In genomic region chr2:98489971-98490962, GRCh38 we compare ENCODE assay signal across 20 cellular contexts. TPM values are rescaled to one million over a fixed set of nuclear protein-coding genes. Genes with fewer than 3 reads are reported as not detected.
DNase-seq lines count a peak whose midpoint lies in the region; ATAC-seq and TF ChIP-seq lines count a peak whose summit lies in the region.
"Had no signal": no experiment of that assay in that cellular context is flagged by ENCODE, and none has a peak within 500 bp of the region (broad histone marks: within the 10 kb centered on the region; RNA-seq: fewer than 3 reads in every experiment).

No MANE protein-coding gene starts in this region.

- no peaks in the 10 kb centered on the region for H3K27me3 ChIP-seq in CD8-positive, alpha-beta memory T cell (ENCODE audit: insufficient read depth, low read length, poor library complexity, severe bottlenecking)
- H3K27me3 ChIP-seq in spleen (replicated peaks in 1 of 7), result no peaks in the 10 kb centered on the region
- H3K27me3 ChIP-seq: body of pancreas, heart left ventricle, transverse colon had no signal

- TF ChIP-seq CTCF in spleen (IDR thresholded peaks at IDR 0.05 in 8 of 11, conservative IDR thresholded peaks at IDR 0.05 in 3 of 11) (no peak), omental fat pad (IDR thresholded peaks at IDR 0.05) (no peak)

- no peaks in the 10 kb centered on the region for H3K9me3 Mint-ChIP-seq in activated CD4-positive, alpha-beta T cell treated with anti-CD3 and anti-CD28 coated beads for 36 hours (ENCODE audit: low read depth)
- H3K9me3 Mint-ChIP-seq in CD8-positive, alpha-beta memory T cell, result peaks cover 0 to 5% (median 0%) of the 10 kb centered on the region in 5 donors
- H3K9me3 Mint-ChIP-seq in dendritic cell treated with granulocyte-macrophage colony-stimulating factor and Interleukin-4, amounts not matched to agents 40 ng/mL and 50 ng/mL, for 4 days, result no peaks in the 10 kb centered on the region

- CTCF ChIA-PET in activated CD4-positive, alpha-beta T cell treated with anti-CD3 and anti-CD28 coated beads for 36 hours (lab: Charles Lee), result interaction anchor here (0.7 to 1.1 kb wide), 4 partner anchors 8 to 77 kb away, joined by 3 to 4 read pairs (median 3); no protein-coding TSS in a partner anchor
- CTCF ChIA-PET in CD8-positive, alpha-beta memory T cell (lab: Charles Lee), result interaction anchor here (0.9 to 1.4 kb wide), 3 partner anchors 12 to 36 kb away, joined by 3 read pairs; no protein-coding TSS in a partner anchor

- TF ChIP-seq POLR2A in spleen (IDR thresholded peaks at IDR 0.05), result no peak

- peaks cover 5% of the 10 kb centered on the region for H3K36me3 Mint-ChIP-seq in activated CD4-positive, alpha-beta T cell treated with anti-CD3 and anti-CD28 coated beads for 36 hours (ENCODE audit: low read depth)
- H3K36me3 Mint-ChIP-seq in CD8-positive, alpha-beta memory T cell, result peaks cover under 1 to 37% (median 5%) of the 10 kb centered on the region in 3 donors
- peaks cover 18% of the 10 kb centered on the region for H3K36me3 Mint-ChIP-seq in dendritic cell treated with granulocyte-macrophage colony-stimulating factor and Interleukin-4, amounts not matched to agents 40 ng/mL and 50 ng/mL, for 4 days (ENCODE audit: low read depth)

- POLR2A ChIA-PET in activated CD4-positive, alpha-beta T cell treated with anti-CD3 and anti-CD28 coated beads for 36 hours (lab: Charles Lee), result no interaction called here
- POLR2A ChIA-PET in CD8-positive, alpha-beta memory T cell (lab: Charles Lee), result no interaction called here

- intact Hi-C loops in activated CD4-positive, alpha-beta T cell treated with anti-CD3 and anti-CD28 coated beads for 36 hours (cut with DNase I, micrococcal nuclease), result no loop called here
- intact Hi-C loops in dendritic cell treated with granulocyte-macrophage colony-stimulating factor and Interleukin-4, amounts not matched to agents 40 ng/mL and 50 ng/mL, for 4 days (cut with micrococcal nuclease), result loop anchor here (5.0 kb wide), 1 partner anchor 43 kb away; no protein-coding TSS in a partner anchor
- intact Hi-C loops in spleen (cut with DNase I; ENCODE audit: low total_unique reads), result no loop called here

- H3K4me3 Mint-ChIP-seq in activated CD4-positive, alpha-beta T cell treated with anti-CD3 and anti-CD28 coated beads for 36 hours, result no peak overlapping the region
- H3K4me3 Mint-ChIP-seq in CD8-positive, alpha-beta memory T cell, result peak overlapping the region in 3 of 7 donors; percentile 45 to 69 (median 56)
- H3K4me3 Mint-ChIP-seq in dendritic cell treated with granulocyte-macrophage colony-stimulating factor and Interleukin-4, amounts not matched to agents 40 ng/mL and 50 ng/mL, for 4 days, result no peak overlapping the region

- no peak for DNase-seq in activated CD4-positive, alpha-beta T cell treated with anti-CD3 and anti-CD28 coated beads for 36 hours
- DNase-seq in activated CD4-positive, alpha-beta T cell treated with anti-CD3 and anti-CD28 coated beads for 48 hours, result no peak
- no peak for DNase-seq in CD8-positive, alpha-beta memory T cell
- peak; percentile 41 for DNase-seq in spleen
- no peak for DNase-seq in omental fat pad (ENCODE audit: low spot score)
- DNase-seq: activated naive CD4-positive, alpha-beta T cell treated with Interleukin-2 at 50 U/mL for 16 hours; body of pancreas; CD4-positive, CD25-positive, alpha-beta regulatory T cell; DND-41; heart left ventricle; Karpas-422; NCI-H1105 treated with DMSO at 0.1 percent for 48 hours; NCI-H748 treated with DMSO at 0.1 percent for 48 hours; transverse colon had no signal

- no peak for ATAC-seq in activated CD4-positive, alpha-beta T cell treated with anti-CD3 and anti-CD28 coated beads for 36 hours
- no peak for ATAC-seq in omental fat pad (ENCODE audit: low FRiP score)
- ATAC-seq in GM21786 (IDR thresholded peaks at IDR 0.05; ENCODE audit: unreplicated experiment), result no peak
- no peak for ATAC-seq in GM19463 (IDR thresholded peaks at IDR 0.05; ENCODE audit: unreplicated experiment)
- ATAC-seq: body of pancreas, HCT116, heart left ventricle had no signal

- H3K4me1 Mint-ChIP-seq in activated CD4-positive, alpha-beta T cell treated with anti-CD3 and anti-CD28 coated beads for 36 hours, result peaks cover 67% of the 10 kb centered on the region
- H3K4me1 Mint-ChIP-seq in CD8-positive, alpha-beta memory T cell, result peaks cover 83 to 96% (median 92%) of the 10 kb centered on the region in 3 donors
- peaks cover 56% of the 10 kb centered on the region for H3K4me1 Mint-ChIP-seq in dendritic cell treated with granulocyte-macrophage colony-stimulating factor and Interleukin-4, amounts not matched to agents 40 ng/mL and 50 ng/mL, for 4 days (ENCODE audit: low read depth)

- no peak overlapping the region for H3K4me3 ChIP-seq in CD8-positive, alpha-beta memory T cell (ENCODE audit: low read length)
- no peak overlapping the region for H3K4me3 ChIP-seq in spleen
- H3K4me3 ChIP-seq: body of pancreas, heart left ventricle, prostate gland, smooth muscle cell, transverse colon had no signal

- no peaks in the 10 kb centered on the region for H3K27me3 Mint-ChIP-seq in activated CD4-positive, alpha-beta T cell treated with anti-CD3 and anti-CD28 coated beads for 36 hours
- H3K27me3 Mint-ChIP-seq in CD8-positive, alpha-beta memory T cell, result no peaks in the 10 kb centered on the region
- H3K27me3 Mint-ChIP-seq in dendritic cell treated with granulocyte-macrophage colony-stimulating factor and Interleukin-4, amounts not matched to agents 40 ng/mL and 50 ng/mL, for 4 days, result no peaks in the 10 kb centered on the region
- H3K27me3 Mint-ChIP-seq: CD4-positive, CD25-positive, alpha-beta regulatory T cell had no signal

- H3K36me3 ChIP-seq in CD8-positive, alpha-beta memory T cell (ENCODE audit: insufficient read depth, low read length), result peaks cover 6% of the 10 kb centered on the region
- peaks cover 0 to 20% (median 0%) of the 10 kb centered on the region in 6 donors for H3K36me3 ChIP-seq in spleen
- H3K36me3 ChIP-seq: prostate gland, transverse colon had no signal

- H3K4me1 ChIP-seq in CD8-positive, alpha-beta memory T cell (ENCODE audit: insufficient read depth, low read length), result peaks cover 57% of the 10 kb centered on the region
- H3K4me1 ChIP-seq in spleen, result peaks cover 0 to 87% (median 48%) of the 10 kb centered on the region in 6 donors
- H3K4me1 ChIP-seq: prostate gland had no signal

- no peak overlapping the region for H3K27ac ChIP-seq in CD8-positive, alpha-beta memory T cell (ENCODE audit: low read depth, low read length)
- peak overlapping the region in 2 of 8 donors; percentile 25 to 68 for H3K27ac ChIP-seq in spleen
- H3K27ac ChIP-seq: body of pancreas had no signal

- H3K27ac Mint-ChIP-seq in activated CD4-positive, alpha-beta T cell treated with anti-CD3 and anti-CD28 coated beads for 36 hours, result peak overlapping the region; percentile 28
- peak overlapping the region in 7 of 8 donors; percentile 47 to 96 (median 88) for H3K27ac Mint-ChIP-seq in CD8-positive, alpha-beta memory T cell
- H3K27ac Mint-ChIP-seq in dendritic cell treated with granulocyte-macrophage colony-stimulating factor and Interleukin-4, amounts not matched to agents 40 ng/mL and 50 ng/mL, for 4 days, result peak overlapping the region; percentile 66

- 89 to 92% (median 90%) methylated on average over 14 of the region's 14 CpGs for WGBS in spleen, 5 donors

- no peaks in the 10 kb centered on the region for H3K9me3 ChIP-seq in CD8-positive, alpha-beta memory T cell (ENCODE audit: low read length)
- peaks cover 0 to 8% (median 0%) of the 10 kb centered on the region in 8 donors for H3K9me3 ChIP-seq in spleen
- H3K9me3 ChIP-seq: body of pancreas, heart left ventricle, prostate gland, transverse colon had no signal

RNA-seq across cellular contexts. Expression of gene INPP4A, which starts 45.6 kb away (rescaled TPM):
- 10 to 100 TPM; 29.1 to 33.0 TPM for total RNA-seq in activated CD4-positive, alpha-beta T cell treated with anti-CD3 and anti-CD28 coated beads for 36 hours
- total RNA-seq in CD8-positive, alpha-beta memory T cell, result 10 to 100 TPM; 41.0 to 46.9 TPM
- 61.4 TPM for polyA plus RNA-seq in CD8-positive, alpha-beta memory T cell
- 100 to 1,000 TPM in 1 of 7 donors, 10 to 100 TPM in 6; 55.1 to 102 (median 76.5) TPM for total RNA-seq in spleen
- polyA plus RNA-seq in spleen, result 1 to 10 TPM; 6.4 to 9.7 (median 7.1) TPM
- total RNA-seq in omental fat pad, result 10 to 100 TPM; 19.6 to 32.2 (median 28.0) TPM

Comparison
In these comparisons a context has a peak if more than half of its experiments do, and no peak if none do; other contexts are left out.
1. H3K27ac Mint-ChIP-seq: peak in every context shown above with its lines; median percentile 88 in CD8-positive, alpha-beta memory T cell; 66 in dendritic cell treated with granulocyte-macrophage colony-stimulating factor and Interleukin-4, amounts not matched to agents 40 ng/mL and 50 ng/mL, for 4 days; 28 in activated CD4-positive, alpha-beta T cell treated with anti-CD3 and anti-CD28 coated beads for 36 hours.